ENCODE assay signal across 15 cellular contexts in the genomic region with DNA sequence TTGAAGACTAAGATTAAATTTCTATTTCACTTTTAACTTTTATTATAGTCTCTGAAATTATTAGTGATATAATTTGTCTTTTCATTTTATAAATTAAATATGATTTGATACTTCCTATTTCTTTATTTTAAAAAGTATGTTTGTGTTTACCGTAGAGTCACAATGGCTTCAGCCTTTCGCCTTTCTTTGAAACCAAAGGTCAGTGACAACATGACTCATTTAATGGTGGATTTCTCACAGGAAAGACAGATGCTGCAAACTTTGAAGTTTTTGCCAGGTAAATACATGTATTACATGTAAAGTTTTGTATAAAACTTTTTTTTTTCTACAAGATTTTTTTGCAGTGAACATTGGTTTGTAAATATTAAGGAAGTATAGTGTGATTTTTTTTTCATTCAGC. TPM values are rescaled to one million over a fixed set of nuclear protein-coding genes. Genes with fewer than 3 reads are reported as not detected.
DNase-seq lines count a peak whose midpoint lies in the region; ATAC-seq, FAIRE-seq and TF ChIP-seq lines count a peak whose summit lies in the region.
"Had no signal": no experiment of that assay in that cellular context is flagged by ENCODE, and none has a peak within 500 bp of the region (broad histone marks: within the 10 kb centered on the region; RNA-seq: fewer than 3 reads in every experiment).

No MANE protein-coding gene starts in this region.

- H3K27ac ChIP-seq in HepG2 (ENCODE audit: extremely low read length, insufficient read depth, low read length) (peak overlapping the region; percentile 38), right lobe of liver (no peak overlapping the region)
- H3K27ac ChIP-seq: BLaER1 treated with 17β-estradiol and CSF1 and Interleukin-3, amounts not matched to agents 10 nM and 100 nM had no signal

- no peak overlapping the region for H3K9ac ChIP-seq in HepG2 (ENCODE audit: insufficient read depth, low read depth, low read length)
- H3K9ac ChIP-seq: BLaER1 treated with 17β-estradiol and CSF1 and Interleukin-3, amounts not matched to agents 10 nM and 100 nM had no signal

- H3K4me2 ChIP-seq in HepG2 (ENCODE audit: low read depth, low read length) = no peak overlapping the region
- H3K4me2 ChIP-seq: BLaER1 treated with 17β-estradiol and CSF1 and Interleukin-3, amounts not matched to agents 10 nM and 100 nM; GM23338 had no signal

- H3K9me3 ChIP-seq in HepG2 (ENCODE audit: low read length) (no peaks in the 10 kb centered on the region), right lobe of liver (no peaks in the 10 kb centered on the region), mucosa of descending colon (no peaks in the 10 kb centered on the region)
- H3K9me3 ChIP-seq: BLaER1 treated with 17β-estradiol and CSF1 and Interleukin-3, amounts not matched to agents 10 nM and 100 nM had no signal

- H3K79me2 ChIP-seq in HepG2 (ENCODE audit: insufficient read depth, low read length) = no peaks in the 10 kb centered on the region

- H4K20me1 ChIP-seq in HepG2 (ENCODE audit: insufficient read depth, low read length) = no peaks in the 10 kb centered on the region
- H4K20me1 ChIP-seq: BLaER1 treated with 17β-estradiol and CSF1 and Interleukin-3, amounts not matched to agents 10 nM and 100 nM had no signal

- TF ChIP-seq POLR2A in HepG2 (IDR thresholded peaks at IDR 0.05; ENCODE audit: insufficient read depth in 1 of 2, low read depth in 2 of 2, low read length in 2 of 2) (no peak), right lobe of liver (IDR thresholded peaks at IDR 0.05) (no peak)

- intact Hi-C loops in HepG2 (cut with micrococcal nuclease; ENCODE audit: unreplicated experiment) = no loop called here
- intact Hi-C loops in right lobe of liver (cut with DNase I) = no loop called here
- intact Hi-C loops in mucosa of descending colon (cut with DNase I, micrococcal nuclease) = no loop called here

- FAIRE-seq in HepG2 (lab: Jason Lieb, UNC) (no peak), endometrium (lab: Jason Lieb, UNC) (peak; percentile 46)

- CTCF ChIA-PET in HepG2 (lab: Yijun Ruan, JAX; ENCODE audit: low intra/inter-chr PET ratio, low total read pairs) = no interaction called here

- no peak for TF ChIP-seq EP300 in HepG2 (IDR thresholded peaks at IDR 0.05; ENCODE audit: low read depth in 2 of 2, low read length in 2 of 2)
- TF ChIP-seq EP300 in HepG2 (CRISPR knock-in tag; IDR thresholded peaks at IDR 0.05; ENCODE audit: borderline replicate concordance) = no peak

- no TSS peak for BruUV-seq in HepG2 (replicated peaks; lab: Mats Ljungman, UMichigan)

- H2AFZ ChIP-seq in HepG2 (ENCODE audit: low read length) = no peak overlapping the region
- H2AFZ ChIP-seq: GM23338 had no signal

- in situ Hi-C loops in HepG2 (cut with HindIII; ENCODE audit: extremely low pct_ligation_motif_present, low pct_unique_long_range_greater_than_20kb) = no loop called here

- no peak for TF ChIP-seq RAD21 in HepG2 (CRISPR knock-in tag; IDR thresholded peaks at IDR 0.05)

- H3K27me3 ChIP-seq in HepG2 (ENCODE audit: control insufficient read depth in 1 of 2, insufficient read depth in 2 of 2, low read length in 2 of 2) = no peaks in the 10 kb centered on the region
- no peaks in the 10 kb centered on the region for H3K27me3 ChIP-seq in right lobe of liver
- H3K27me3 ChIP-seq: BLaER1 treated with 17β-estradiol and CSF1 and Interleukin-3, amounts not matched to agents 10 nM and 100 nM had no signal

- H3K4me1 ChIP-seq in HepG2 (ENCODE audit: insufficient read depth, low read length) (peaks cover 5% of the 10 kb centered on the region; the same call in 1 of the 2 replicates), right lobe of liver (no peaks in the 10 kb centered on the region), mucosa of descending colon (ENCODE audit: low read depth) (no peaks in the 10 kb centered on the region)

- no peak for ATAC-seq in HepG2
- no peak for ATAC-seq in right lobe of liver
- peak; percentile 64 for ATAC-seq in mucosa of descending colon
- ATAC-seq in GM21526 (IDR thresholded peaks at IDR 0.05; ENCODE audit: low FRiP score, unreplicated experiment) = no peak
- ATAC-seq: GM23338 had no signal

- TF ChIP-seq CTCF in HepG2 (CRISPR knock-in tag; IDR thresholded peaks at IDR 0.05) (no peak), right lobe of liver (IDR thresholded peaks at IDR 0.05) (no peak), mucosa of descending colon (IDR thresholded peaks at IDR 0.05) (no peak)

- POLR2A ChIA-PET in HepG2 (lab: Yijun Ruan, JAX) = no interaction called here

- DNase-seq in HepG2 (ENCODE audit: low spot score) = peak; percentile 7
- DNase-seq in right lobe of liver = no peak
- no peak for DNase-seq in mucosa of descending colon
- no peak for DNase-seq in activated T-cell treated with anti-CD3 and anti-CD28 coated beads, Interleukin-2, amount 50 U/mL, for 48 hours
- no peak for DNase-seq in NCI-H2029 treated with DMSO at 0.1 percent for 48 hours (lab: John Stamatoyannopoulos, UW)
- DNase-seq: 8988T; ACHN; CD4-positive, CD25-positive, alpha-beta regulatory T cell; DMS79; H9 had no signal

- WGBS in HepG2 (ENCODE audit: low lambda C conversion rate) = 71% methylated on average over 2 of the region's 2 CpGs
- WGBS in right lobe of liver (ENCODE audit: insufficient coverage, low coverage, low lambda C conversion rate, missing lambda C conversion rate) = 65% methylated on average over 2 of the region's 2 CpGs

- H3K36me3 ChIP-seq in HepG2 (replicated peaks in 1 of 2; ENCODE audit: control insufficient read depth in 1 of 2, insufficient read depth in 2 of 2, low read length in 2 of 2) (peaks cover 0 to 13% of the 10 kb centered on the region in 2 experiments; a peak in 3 of 5 replicates), right lobe of liver (no peaks in the 10 kb centered on the region), mucosa of descending colon (ENCODE audit: low read depth) (no peaks in the 10 kb centered on the region)

- H3K4me3 ChIP-seq in HepG2 (replicated peaks in 1 of 3; ENCODE audit: insufficient read depth in 1 of 3, low read depth in 2 of 3, low read length in 3 of 3) (no peak overlapping the region), right lobe of liver (no peak overlapping the region), mucosa of descending colon (no peak overlapping the region)
- H3K4me3 ChIP-seq: BLaER1 treated with 17β-estradiol and CSF1 and Interleukin-3, amounts not matched to agents 10 nM and 100 nM; GM12878; GM23338 had no signal

TF ChIP-seq in HepG2, 621 proteins besides CTCF, POLR2A, EP300 and RAD21 (continues in another document):
- TF ChIP-seq, protein P1, sequence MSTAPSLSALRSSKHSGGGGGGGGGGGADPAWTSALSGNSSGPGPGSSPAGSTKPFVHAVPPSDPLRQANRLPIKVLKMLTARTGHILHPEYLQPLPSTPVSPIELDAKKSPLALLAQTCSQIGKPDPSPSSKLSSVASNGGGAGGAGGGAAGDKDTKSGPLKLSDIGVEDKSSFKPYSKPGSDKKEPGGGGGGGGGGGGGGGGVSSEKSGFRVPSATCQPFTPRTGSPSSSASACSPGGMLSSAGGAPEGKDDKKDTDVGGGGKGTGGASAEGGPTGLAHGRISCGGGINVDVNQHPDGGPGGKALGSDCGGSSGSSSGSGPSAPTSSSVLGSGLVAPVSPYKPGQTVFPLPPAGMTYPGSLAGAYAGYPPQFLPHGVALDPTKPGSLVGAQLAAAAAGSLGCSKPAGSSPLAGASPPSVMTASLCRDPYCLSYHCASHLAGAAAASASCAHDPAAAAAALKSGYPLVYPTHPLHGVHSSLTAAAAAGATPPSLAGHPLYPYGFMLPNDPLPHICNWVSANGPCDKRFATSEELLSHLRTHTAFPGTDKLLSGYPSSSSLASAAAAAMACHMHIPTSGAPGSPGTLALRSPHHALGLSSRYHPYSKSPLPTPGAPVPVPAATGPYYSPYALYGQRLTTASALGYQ (CRISPR knock-in tag; IDR thresholded peaks at IDR 0.05) = no peak
- no peak for TF ChIP-seq MYNN (CRISPR knock-in tag; IDR thresholded peaks at IDR 0.05; ENCODE audit: low read depth)
- TF ChIP-seq, protein P2, sequence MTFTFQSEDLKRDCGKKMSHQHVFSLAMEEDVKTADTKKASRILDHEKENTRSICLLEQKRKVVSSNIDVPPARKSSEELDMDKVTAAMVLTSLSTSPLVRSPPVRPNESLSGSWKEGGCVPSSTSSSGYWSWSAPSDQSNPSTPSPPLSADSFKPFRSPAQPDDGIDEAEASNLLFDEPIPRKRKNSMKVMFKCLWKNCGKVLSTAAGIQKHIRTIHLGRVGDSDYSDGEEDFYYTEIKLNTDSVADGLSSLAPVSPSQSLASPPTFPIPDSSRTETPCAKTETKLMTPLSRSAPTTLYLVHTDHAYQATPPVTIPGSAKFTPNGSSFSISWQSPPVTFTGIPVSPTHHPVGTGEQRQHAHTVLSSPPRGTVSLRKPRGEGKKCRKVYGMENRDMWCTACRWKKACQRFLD (CRISPR knock-in tag; IDR thresholded peaks at IDR 0.05; ENCODE audit: borderline replicate concordance) = no peak

RNA-seq across cellular contexts. Expression of a gene that starts 36.4 kb away (rescaled TPM):
- total RNA-seq in HepG2 (2016; rRNA removed; fragmentation: Illumina TruSeq; extraction: Trizol) = 2.8 and 5.1 TPM in 2 replicates
- total RNA-seq in HepG2 (2016; cell fraction: cytosol; rRNA removed; fragmentation: Illumina TruSeq; extraction: Trizol; ENCODE audit: low read depth) = 4.7 and 6.0 TPM in 2 replicates
- 3.0 and 5.1 TPM in 2 replicates for total RNA-seq in HepG2 (2016; cell fraction: insoluble cytoplasmic fraction; rRNA removed; fragmentation: Illumina TruSeq; extraction: Trizol)
- total RNA-seq in HepG2 (2016; cell fraction: membrane; rRNA removed; fragmentation: Illumina TruSeq; extraction: Trizol) = 2.3 and 2.5 TPM in 2 replicates
- total RNA-seq in HepG2 (2016; cell fraction: nucleus; rRNA removed; fragmentation: Illumina TruSeq; extraction: Trizol) = 23.8 and 25.5 TPM in 2 replicates
- 4.1 and 4.2 TPM in 2 replicates for polyA plus RNA-seq in HepG2 (2011; rRNA removed)
- polyA plus RNA-seq in HepG2 (2011; cell fraction: cytosol; rRNA removed) = 0.66 and 0.76 TPM in 2 replicates
- 5.8 and 9.2 TPM in 2 replicates for polyA plus RNA-seq in HepG2 (2011; cell fraction: nucleus; rRNA removed)
- polyA plus RNA-seq in HepG2 (2012) = 6.1 and 6.9 TPM in 2 replicates
- 0.33 and 0.41 TPM in 2 replicates for polyA plus RNA-seq in HepG2 (2016; cell fraction: cytosol; fragmentation: Illumina TruSeq; extraction: Trizol; ENCODE audit: low read depth)
- polyA plus RNA-seq in HepG2 (2016; cell fraction: insoluble cytoplasmic fraction; fragmentation: Illumina TruSeq; extraction: Trizol; ENCODE audit: low read depth) = 1.8 and 2.1 TPM in 2 replicates
- polyA plus RNA-seq in HepG2 (2016; cell fraction: membrane; fragmentation: Illumina TruSeq; extraction: Trizol; ENCODE audit: low read depth) = 0.48 and 0.66 TPM in 2 replicates
- polyA plus RNA-seq in HepG2 (2016; cell fraction: nucleus; fragmentation: Illumina TruSeq; extraction: Trizol; ENCODE audit: insufficient read depth, low read depth) = 13.2 and 14.2 TPM in 2 replicates
- 1.7 and 3.3 TPM in 2 replicates for polyA minus RNA-seq in HepG2 (2011; rRNA and poly(A)+ RNA removed; ENCODE audit: low replicate concordance)
- polyA minus RNA-seq in HepG2 (2011; cell fraction: cytosol; rRNA and poly(A)+ RNA removed) = 1.8 and 2.5 TPM in 2 replicates
- polyA minus RNA-seq in HepG2 (2011; cell fraction: nucleus; rRNA and poly(A)+ RNA removed) = 89.1 and 107 TPM in 2 replicates
- 1 to 10 TPM in 5 of 6 experiments, under 1 TPM in 1; 0.46 to 2.0 (median 1.3) TPM for total RNA-seq in right lobe of liver
- total RNA-seq in mucosa of descending colon = 1 to 10 TPM; 7.8 to 9.9 (median 9.9) TPM
